In genomic region chr17:32335046-32335445, GRCh38 we compare ENCODE assay signal across 14 cellular contexts. TPM values are rescaled to one million over a fixed set of nuclear protein-coding genes. Genes with fewer than 3 reads are reported as not detected.
DNase-seq lines count a peak whose midpoint lies in the region; ATAC-seq and TF ChIP-seq lines count a peak whose summit lies in the region.
"Had no signal": no experiment of that assay in that cellular context is flagged by ENCODE, and none has a peak within 500 bp of the region (broad histone marks: within the 10 kb centered on the region; RNA-seq: fewer than 3 reads in every experiment).

No MANE protein-coding gene starts in this region.

- peak; percentile 42 for DNase-seq in EL
- DNase-seq in iris pigment epithelial cell (ENCODE audit: low read depth), result peak; percentile 54
- no peak for DNase-seq in smooth muscle cell (lab: John Stamatoyannopoulos, UW; ENCODE audit: unreplicated experiment)
- no peak for DNase-seq in activated T-cell treated with anti-CD3 and anti-CD28 coated beads for 4 hours
- no peak for DNase-seq in brain microvascular endothelial cell
- DNase-seq: AML-193; Calu3; CD4-positive, CD25-positive, alpha-beta regulatory T cell; DMS 273 treated with DMSO at 0.1 percent for 48 hours had no signal

- no peak for ATAC-seq in HG03571 (IDR thresholded peaks at IDR 0.05; ENCODE audit: unreplicated experiment)
- ATAC-seq: HCT116 had no signal

- H3K27me3 ChIP-seq in BLaER1 treated with 17β-estradiol and CSF1 and Interleukin-3, amounts not matched to agents 10 nM and 100 nM, result no peaks in the 10 kb centered on the region
- H3K27me3 ChIP-seq in smooth muscle cell (ENCODE audit: low read depth), result no peaks in the 10 kb centered on the region
- H3K27me3 ChIP-seq in brain microvascular endothelial cell (replicated peaks), result no peaks in the 10 kb centered on the region
- H3K27me3 ChIP-seq: BLaER1 had no signal

- H3K4me3 ChIP-seq in BLaER1 treated with 17β-estradiol and CSF1 and Interleukin-3, amounts not matched to agents 10 nM and 100 nM, result no peak overlapping the region
- H3K4me3 ChIP-seq in smooth muscle cell (no peak overlapping the region), brain microvascular endothelial cell (ENCODE audit: low read depth, low read length) (no peak overlapping the region)
- H3K4me3 ChIP-seq: BLaER1, GM23248 had no signal

- H2AFZ ChIP-seq in smooth muscle cell (ENCODE audit: low read depth), result no peak overlapping the region
- H2AFZ ChIP-seq: GM23248 had no signal

- no peak for TF ChIP-seq CTCF in smooth muscle cell (IDR thresholded peaks at IDR 0.05; ENCODE audit: borderline replicate concordance, insufficient read depth, poor library complexity, severe bottlenecking)
- TF ChIP-seq CTCF in brain microvascular endothelial cell (IDR thresholded peaks at IDR 0.05; ENCODE audit: low read depth, low read length, missing control alignments), result no peak

- H3K27ac ChIP-seq in BLaER1 treated with 17β-estradiol and CSF1 and Interleukin-3, amounts not matched to agents 10 nM and 100 nM, result peak overlapping the region in 8 of 11 experiments; percentile 36 to 99 (median 60); a peak in 16 of 22 replicates
- H3K27ac ChIP-seq in smooth muscle cell (ENCODE audit: low read depth) (no peak overlapping the region), brain microvascular endothelial cell (no peak overlapping the region)
- H3K27ac ChIP-seq: BLaER1, GM23248 had no signal

- H3K9ac ChIP-seq in BLaER1 treated with 17β-estradiol and CSF1 and Interleukin-3, amounts not matched to agents 10 nM and 100 nM, result 0 out of 22 replicates have a peak overlapping the region, but pooled peaks of 1 of the 11 experiments have one; percentile 15
- no peak overlapping the region for H3K9ac ChIP-seq in smooth muscle cell (ENCODE audit: low read depth)
- H3K9ac ChIP-seq: BLaER1, GM23248 had no signal

- H3K9me3 ChIP-seq in BLaER1 treated with 17β-estradiol and CSF1 and Interleukin-3, amounts not matched to agents 10 nM and 100 nM (replicated peaks in 1 of 11), result no peaks in the 10 kb centered on the region
- H3K9me3 ChIP-seq in smooth muscle cell (replicated peaks; ENCODE audit: low read depth), result no peaks in the 10 kb centered on the region
- H3K9me3 ChIP-seq: BLaER1 had no signal

- no peaks in the 10 kb centered on the region for H3F3A ChIP-seq in smooth muscle cell (ENCODE audit: low read depth)

- peak overlapping the region; percentile 29 to 64 (median 60); a peak in 17 of 22 replicates for H3K4me2 ChIP-seq in BLaER1 treated with 17β-estradiol and CSF1 and Interleukin-3, amounts not matched to agents 10 nM and 100 nM
- H3K4me2 ChIP-seq in smooth muscle cell, result peak overlapping the region; percentile 8

- peaks cover 0 to 63% (median 41%) of the 10 kb centered on the region in 11 experiments; a peak in 19 of 22 replicates for H3K36me3 ChIP-seq in BLaER1 treated with 17β-estradiol and CSF1 and Interleukin-3, amounts not matched to agents 10 nM and 100 nM
- H3K36me3 ChIP-seq in smooth muscle cell (ENCODE audit: low read depth) (no peaks in the 10 kb centered on the region), brain microvascular endothelial cell (replicated peaks) (peaks cover 4% of the 10 kb centered on the region)

- H3K4me1 ChIP-seq in BLaER1 treated with 17β-estradiol and CSF1 and Interleukin-3, amounts not matched to agents 10 nM and 100 nM, result peaks cover 48 to 100% (median 72%) of the 10 kb centered on the region in 10 experiments
- H3K4me1 ChIP-seq in smooth muscle cell (ENCODE audit: low read depth), result no peaks in the 10 kb centered on the region

- in situ Hi-C loops in brain microvascular endothelial cell (cut with HindIII; ENCODE audit: low pct_ligation_motif_present, low sequenced_read_pairs), result no loop called here

- no peaks in the 10 kb centered on the region for H4K20me1 ChIP-seq in BLaER1 treated with 17β-estradiol and CSF1 and Interleukin-3, amounts not matched to agents 10 nM and 100 nM
- H4K20me1 ChIP-seq in smooth muscle cell (ENCODE audit: low read depth), result no peaks in the 10 kb centered on the region
- H4K20me1 ChIP-seq: BLaER1 had no signal

- H3K79me2 ChIP-seq in smooth muscle cell (ENCODE audit: low read depth), result no peaks in the 10 kb centered on the region

RNA-seq across cellular contexts. Expression of gene C17orf75, which starts 6.9 kb away (rescaled TPM):
- total RNA-seq in smooth muscle cell, result 15.2 and 19.0 TPM in 2 replicates
- polyA plus RNA-seq in smooth muscle cell, result 10.2 and 15.1 TPM in 2 replicates

RNA-seq across cellular contexts. Expression of gene ZNF207, which starts 14.9 kb away (rescaled TPM):
- 158 and 196 TPM in 2 replicates for total RNA-seq in smooth muscle cell
- 84.3 and 104 TPM in 2 replicates for polyA plus RNA-seq in smooth muscle cell

Comparison
In these comparisons a context has a peak if more than half of its experiments do, and no peak if none do; other contexts are left out.
1. H3K27ac ChIP-seq: peak in BLaER1 treated with 17β-estradiol and CSF1 and Interleukin-3, amounts not matched to agents 10 nM and 100 nM (8 of 11); none in smooth muscle cell (single experiment) and brain microvascular endothelial cell (single experiment).
2. DNase-seq: peak in EL (single experiment) and iris pigment epithelial cell (single experiment); none in smooth muscle cell (single experiment), activated T-cell treated with anti-CD3 and anti-CD28 coated beads for 4 hours (single experiment) and brain microvascular endothelial cell (single experiment).